8 cellular contexts compared by ENCODE assay signal in genomic region chr11:811446-812245, GRCh38. TPM values are rescaled to one million over a fixed set of nuclear protein-coding genes. Genes with fewer than 3 reads are reported as not detected.
A peak's percentile ranks its signal among the peaks of the same experiment; 100 is the strongest.
DNase-seq lines count a peak whose midpoint lies in the region; ATAC-seq and TF ChIP-seq lines count a peak whose summit lies in the region.

No MANE protein-coding gene starts in this region.

- H3K27me3 ChIP-seq in HCT116 (ENCODE audit: insufficient read depth, low read length) = no peaks in the 10 kb centered on the region
- no peaks in the 10 kb centered on the region for H3K27me3 ChIP-seq in kidney epithelial cell (ENCODE audit: control insufficient read depth, insufficient read depth, low read length)
- H3K27me3 ChIP-seq in right cardiac atrium (ENCODE audit: control insufficient read depth, insufficient read depth) = no peaks in the 10 kb centered on the region

- no peaks in the 10 kb centered on the region for H3K9me2 ChIP-seq in HCT116 (ENCODE audit: insufficient read depth)

- H3K36me3 ChIP-seq in HCT116 (ENCODE audit: control insufficient read depth in 1 of 2, insufficient read depth in 2 of 2, low read length in 2 of 2) = peaks cover 21 to 38% of the 10 kb centered on the region in 2 experiments
- peaks cover 8% of the 10 kb centered on the region for H3K36me3 ChIP-seq in kidney epithelial cell (ENCODE audit: control insufficient read depth, insufficient read depth, low read length)

- peaks cover 15% of the 10 kb centered on the region for H3K4me1 Mint-ChIP-seq in activated T-helper 2 cell treated with anti-CD3 and anti-CD28 coated beads, Interferon-gamma antibody, Interleukin-2, Interleukin-4, amounts not matched to agents 10 μg/mL and 5 μg/mL and 100 μg/mL, durations not matched to agents 14 hours and 24 hours and 36 hours (ENCODE audit: low read depth)

- H2AFZ ChIP-seq in HCT116 (ENCODE audit: low read depth, low read length, poor library complexity, severe bottlenecking) = no peak overlapping the region

- BruUV-seq in HCT116 (replicated peaks; lab: Mats Ljungman, UMichigan) = no TSS peak

- no peaks in the 10 kb centered on the region for H3K9me3 Mint-ChIP-seq in activated T-helper 2 cell treated with anti-CD3 and anti-CD28 coated beads, Interferon-gamma antibody, Interleukin-2, Interleukin-4, amounts not matched to agents 10 μg/mL and 5 μg/mL and 100 μg/mL, durations not matched to agents 14 hours and 24 hours and 36 hours

- no peak for DNase-seq in AG09319 (ENCODE audit: extremely low read depth, low read depth)
- DNase-seq in HCT116 (ENCODE audit: low read depth, low spot score) = no peak
- DNase-seq in activated T-helper 2 cell treated with anti-CD3 and anti-CD28 coated beads, Interferon-gamma antibody, Interleukin-2, Interleukin-4, amounts not matched to agents 10 μg/mL and 5 μg/mL and 100 μg/mL, durations not matched to agents 14 hours and 24 hours and 36 hours (ENCODE audit: low spot score) = no peak
- no peak for DNase-seq in kidney epithelial cell (ENCODE audit: low read depth)
- DNase-seq in NCI-H446 (lab: John Stamatoyannopoulos, UW) = no peak
- DNase-seq in NCI-H2107 treated with DMSO at 0.1 percent for 48 hours (lab: John Stamatoyannopoulos, UW; ENCODE audit: unreplicated experiment) = no peak
- no peak for DNase-seq in NOMO-1 treated with dmso at 0.1 percent for 144 hours (lab: John Stamatoyannopoulos, UW; ENCODE audit: unreplicated experiment)
- no peak for DNase-seq in right cardiac atrium

- H3K27me3 Mint-ChIP-seq in activated T-helper 2 cell treated with anti-CD3 and anti-CD28 coated beads, Interferon-gamma antibody, Interleukin-2, Interleukin-4, amounts not matched to agents 10 μg/mL and 5 μg/mL and 100 μg/mL, durations not matched to agents 14 hours and 24 hours and 36 hours (ENCODE audit: low read depth) = no peaks in the 10 kb centered on the region

- peaks cover 17% of the 10 kb centered on the region; the same call in 1 of the 2 replicates for H4K20me1 ChIP-seq in HCT116 (ENCODE audit: insufficient read depth)

- H3K4me2 ChIP-seq in HCT116 (ENCODE audit: low read length) = peak overlapping the region; percentile 88

- peaks cover 46% of the 10 kb centered on the region for H3K36me3 Mint-ChIP-seq in activated T-helper 2 cell treated with anti-CD3 and anti-CD28 coated beads, Interferon-gamma antibody, Interleukin-2, Interleukin-4, amounts not matched to agents 10 μg/mL and 5 μg/mL and 100 μg/mL, durations not matched to agents 14 hours and 24 hours and 36 hours (ENCODE audit: low read depth)

- no peak for TF ChIP-seq POLR2A in HCT116 (IDR thresholded peaks at IDR 0.05; ENCODE audit: borderline replicate concordance, extremely low read depth, insufficient read depth, insufficient read length)

- peaks cover 52% of the 10 kb centered on the region for H3K79me2 ChIP-seq in HCT116 (ENCODE audit: insufficient read depth, low read length)

- H3K4me3 ChIP-seq in HCT116 (replicated peaks in 1 of 2; ENCODE audit: low read depth in 1 of 2, low read length in 2 of 2) (peak overlapping the region; percentile 82 to 97), kidney epithelial cell (ENCODE audit: low read depth, low read length) (no peak overlapping the region), right cardiac atrium (ENCODE audit: low read length) (no peak overlapping the region)

- intact Hi-C loops in HCT116 (cut with micrococcal nuclease) = no loop called here
- intact Hi-C loops in activated T-helper 2 cell treated with anti-CD3 and anti-CD28 coated beads, Interferon-gamma antibody, Interleukin-2, Interleukin-4, amounts not matched to agents 10 μg/mL and 5 μg/mL and 100 μg/mL, durations not matched to agents 14 hours and 24 hours and 36 hours (cut with micrococcal nuclease) = no loop called here
- intact Hi-C loops in right cardiac atrium (cut with DNase I) = no loop called here

- peak; percentile 4 for TF ChIP-seq CTCF in AG09319 (IDR thresholded peaks at IDR 0.05; ENCODE audit: low read depth, low read length)
- TF ChIP-seq CTCF in HCT116 (IDR thresholded peaks at IDR 0.05 in 2 of 3, conservative IDR thresholded peaks at IDR 0.05 in 1 of 3; ENCODE audit: borderline replicate concordance in 1 of 3, insufficient read depth in 1 of 3, low read depth in 2 of 3, low read length in 2 of 3) = peak in 2 of 3 experiments; percentile 8 to 16; a peak in 1 of 6 replicates
- TF ChIP-seq CTCF in kidney epithelial cell (IDR thresholded peaks at IDR 0.05; ENCODE audit: insufficient read depth, low read length, poor library complexity, severe bottlenecking) = peak; percentile 15

- ATAC-seq in HCT116 (no peak), right cardiac atrium (no peak)

- WGBS in right cardiac atrium = 68% methylated on average over 14 of the region's 14 CpGs

- POLR2A ChIA-PET in HCT116 (lab: Charles Lee) = interaction anchor here (1.8 kb wide), 1 partner anchor 8 kb away, joined by 9 read pairs; the partner anchor contains the start of gene PNPLA2

- H3K4me3 Mint-ChIP-seq in activated T-helper 2 cell treated with anti-CD3 and anti-CD28 coated beads, Interferon-gamma antibody, Interleukin-2, Interleukin-4, amounts not matched to agents 10 μg/mL and 5 μg/mL and 100 μg/mL, durations not matched to agents 14 hours and 24 hours and 36 hours (ENCODE audit: low read depth) = peak overlapping the region; percentile 90

- RAD21 ChIA-PET in HCT116 (lab: Charles Lee; ENCODE audit: low non-redundant PET in 1 of 2, low total read pairs in 2 of 2, uncharacterized antibody in 2 of 2, unreplicated experiment in 2 of 2) = no interaction called here

- peak overlapping the region; percentile 81 for H3K27ac Mint-ChIP-seq in activated T-helper 2 cell treated with anti-CD3 and anti-CD28 coated beads, Interferon-gamma antibody, Interleukin-2, Interleukin-4, amounts not matched to agents 10 μg/mL and 5 μg/mL and 100 μg/mL, durations not matched to agents 14 hours and 24 hours and 36 hours

- H3K27ac ChIP-seq in HCT116 (ENCODE audit: low read depth, low read length) (peak overlapping the region; percentile 93), right cardiac atrium (ENCODE audit: low read length) (no peak overlapping the region)

- peak overlapping the region; percentile 100 for H3K9ac ChIP-seq in HCT116 (ENCODE audit: low read length)

- CTCF ChIA-PET in HCT116 (lab: Charles Lee) = no interaction called here

- H3K4me1 ChIP-seq in HCT116 (ENCODE audit: control insufficient read depth in 1 of 2, insufficient read depth in 2 of 2, low read length in 2 of 2) (peaks cover 17 to 55% of the 10 kb centered on the region in 2 experiments), right cardiac atrium (ENCODE audit: control insufficient read depth, insufficient read depth, low read length) (no peaks in the 10 kb centered on the region)

- TF ChIP-seq RAD21 in HCT116 (IDR thresholded peaks at IDR 0.05; ENCODE audit: low read depth) = no peak

- H3K9me3 ChIP-seq in HCT116 (ENCODE audit: control insufficient read depth in 1 of 2, insufficient read depth in 1 of 2, low read depth in 1 of 2, low read length in 2 of 2) (no peaks in the 10 kb centered on the region), right cardiac atrium (ENCODE audit: control insufficient read depth, low read length) (no peaks in the 10 kb centered on the region)

TF ChIP-seq in HCT116, 20 proteins besides CTCF, POLR2A, EP300 and RAD21 (continues in another document):
- TF ChIP-seq, protein P1, sequence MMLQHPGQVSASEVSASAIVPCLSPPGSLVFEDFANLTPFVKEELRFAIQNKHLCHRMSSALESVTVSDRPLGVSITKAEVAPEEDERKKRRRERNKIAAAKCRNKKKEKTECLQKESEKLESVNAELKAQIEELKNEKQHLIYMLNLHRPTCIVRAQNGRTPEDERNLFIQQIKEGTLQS (IDR thresholded peaks at IDR 0.05) = no peak
- TF ChIP-seq JUND (IDR thresholded peaks at IDR 0.05) (no peak), EGR1 (IDR thresholded peaks at IDR 0.05; ENCODE audit: low read depth) (no peak), ELF1 (IDR thresholded peaks at IDR 0.05; ENCODE audit: borderline replicate concordance, low read depth) (no peak), SP1 (IDR thresholded peaks at IDR 0.05; ENCODE audit: low read depth) (no peak), EZH2 (IDR thresholded peaks at IDR 0.05) (no peak)

RNA-seq across cellular contexts. Expression of gene RPLP2, which starts 1.9 kb away (rescaled TPM):
- total RNA-seq in HCT116 (2021; ENCODE audit: unreplicated experiment) (3,615 TPM), kidney epithelial cell (708 and 1,183 TPM in 2 replicates), right cardiac atrium (1,000 to 10,000 TPM in 3 of 4 donors, 100 to 1,000 TPM in 1; 949 to 1,291 (median 1,094) TPM)
- polyA plus RNA-seq in HCT116 (2012) = 3,759 and 4,714 TPM in 2 replicates
- 2,210 and 2,217 TPM in 2 replicates for total RNA-seq in activated T-helper 2 cell treated with anti-CD3 and anti-CD28 coated beads, Interferon-gamma antibody, Interleukin-2, Interleukin-4, amounts not matched to agents 10 μg/mL and 5 μg/mL and 100 μg/mL, durations not matched to agents 14 hours and 24 hours and 36 hours
- polyA plus RNA-seq in right cardiac atrium = 859 TPM

RNA-seq across cellular contexts. Expression of gene PIDD1, which starts 6.6 kb away (rescaled TPM):
- total RNA-seq in HCT116 (2021; ENCODE audit: unreplicated experiment) (41.5 TPM), kidney epithelial cell (31.1 and 36.2 TPM in 2 replicates), right cardiac atrium (1 to 10 TPM; 5.6 to 9.6 (median 8.9) TPM)
- 28.2 and 28.3 TPM in 2 replicates for polyA plus RNA-seq in HCT116 (2012)
- 27.3 and 27.6 TPM in 2 replicates for total RNA-seq in activated T-helper 2 cell treated with anti-CD3 and anti-CD28 coated beads, Interferon-gamma antibody, Interleukin-2, Interleukin-4, amounts not matched to agents 10 μg/mL and 5 μg/mL and 100 μg/mL, durations not matched to agents 14 hours and 24 hours and 36 hours
- 10.4 TPM for polyA plus RNA-seq in right cardiac atrium

RNA-seq across cellular contexts. Expression of gene PNPLA2, which starts 7.1 kb away (rescaled TPM):
- total RNA-seq in HCT116 (2021; ENCODE audit: unreplicated experiment) = 124 TPM
- 115 and 142 TPM in 2 replicates for polyA plus RNA-seq in HCT116 (2012)
- 56.1 and 59.8 TPM in 2 replicates for total RNA-seq in activated T-helper 2 cell treated with anti-CD3 and anti-CD28 coated beads, Interferon-gamma antibody, Interleukin-2, Interleukin-4, amounts not matched to agents 10 μg/mL and 5 μg/mL and 100 μg/mL, durations not matched to agents 14 hours and 24 hours and 36 hours
- total RNA-seq in kidney epithelial cell = 27.5 and 46.0 TPM in 2 replicates
- total RNA-seq in right cardiac atrium = 100 to 1,000 TPM; 145 to 193 (median 177) TPM
- polyA plus RNA-seq in right cardiac atrium = 147 TPM

RNA-seq across cellular contexts. Expression of gene SLC25A22, which starts 13.6 kb away (rescaled TPM):
- total RNA-seq in HCT116 (2021; ENCODE audit: unreplicated experiment) (62.0 TPM), kidney epithelial cell (17.1 and 19.8 TPM in 2 replicates), right cardiac atrium (1 to 10 TPM; 3.8 to 9.0 (median 6.5) TPM)
- polyA plus RNA-seq in HCT116 (2012) = 39.4 and 52.2 TPM in 2 replicates
- 58.7 and 64.5 TPM in 2 replicates for total RNA-seq in activated T-helper 2 cell treated with anti-CD3 and anti-CD28 coated beads, Interferon-gamma antibody, Interleukin-2, Interleukin-4, amounts not matched to agents 10 μg/mL and 5 μg/mL and 100 μg/mL, durations not matched to agents 14 hours and 24 hours and 36 hours
- polyA plus RNA-seq in right cardiac atrium = 4.1 TPM

RNA-seq across cellular contexts. Expression of gene CRACR2B, which starts 16.1 kb away (rescaled TPM):
- total RNA-seq in HCT116 (2021; ENCODE audit: unreplicated experiment) = 11.8 TPM
- polyA plus RNA-seq in HCT116 (2012) = 9.1 and 10.2 TPM in 2 replicates
- total RNA-seq in activated T-helper 2 cell treated with anti-CD3 and anti-CD28 coated beads, Interferon-gamma antibody, Interleukin-2, Interleukin-4, amounts not matched to agents 10 μg/mL and 5 μg/mL and 100 μg/mL, durations not matched to agents 14 hours and 24 hours and 36 hours = 4.9 and 5.1 TPM in 2 replicates
- 18.3 and 19.7 TPM in 2 replicates for total RNA-seq in kidney epithelial cell
- 10 to 100 TPM; 18.9 to 26.4 (median 21.0) TPM for total RNA-seq in right cardiac atrium
- 42.6 TPM for polyA plus RNA-seq in right cardiac atrium

Comparison
In these comparisons a context has a peak if more than half of its experiments do, and no peak if none do; other contexts are left out.
1. H3K4me3 ChIP-seq: peak in HCT116 (2 of 2); none in kidney epithelial cell (single experiment) and right cardiac atrium (single experiment).
2. Peak in every context shown above with its lines, with median percentiles within 50 percentile points of each other: CTCF ChIP-seq.